12 cellular contexts compared by ENCODE assay signal in genomic region chr19:37903096-37903495, GRCh38. TPM values are rescaled to one million over a fixed set of nuclear protein-coding genes. Genes with fewer than 3 reads are reported as not detected.
"Had no signal": no experiment of that assay in that cellular context is flagged by ENCODE, and none has a peak within 500 bp of the region (broad histone marks: within the 10 kb centered on the region; RNA-seq: fewer than 3 reads in every experiment).

No MANE protein-coding gene starts in this region.

- H3K27me3 ChIP-seq: thyroid gland, uterus had no signal

- H3K4me3 Mint-ChIP-seq: activated CD4-positive, alpha-beta memory T cell treated with anti-CD3 and anti-CD28 coated beads for 36 hours; activated naive CD8-positive, alpha-beta T cell treated with anti-CD3 and anti-CD28 coated beads for 36 hours; activated T-cell treated with anti-CD3 and anti-CD28 coated beads, Interleukin-2, amount 50 U/mL, for 4 hours had no signal

- H3K9ac ChIP-seq: parathyroid adenoma had no signal

- H3K27ac Mint-ChIP-seq: activated CD4-positive, alpha-beta memory T cell treated with anti-CD3 and anti-CD28 coated beads for 36 hours; activated naive CD8-positive, alpha-beta T cell treated with anti-CD3 and anti-CD28 coated beads for 36 hours had no signal

- H3K4me1 ChIP-seq: uterus had no signal

- H3K9me3 ChIP-seq: thyroid gland, uterus had no signal

- H3K36me3 ChIP-seq: thyroid gland, uterus had no signal

- H3K27me3 Mint-ChIP-seq: activated CD4-positive, alpha-beta memory T cell treated with anti-CD3 and anti-CD28 coated beads for 36 hours; activated naive CD8-positive, alpha-beta T cell treated with anti-CD3 and anti-CD28 coated beads for 36 hours had no signal

- H3K27ac ChIP-seq: parathyroid adenoma, thyroid gland, uterus had no signal

- H3K4me3 ChIP-seq: lung, thyroid gland, uterus had no signal

- H3K36me3 Mint-ChIP-seq: activated CD4-positive, alpha-beta memory T cell treated with anti-CD3 and anti-CD28 coated beads for 36 hours; activated naive CD8-positive, alpha-beta T cell treated with anti-CD3 and anti-CD28 coated beads for 36 hours had no signal

- H2AFZ ChIP-seq: parathyroid adenoma had no signal

- H3K9me3 Mint-ChIP-seq: activated CD4-positive, alpha-beta memory T cell treated with anti-CD3 and anti-CD28 coated beads for 36 hours; activated naive CD8-positive, alpha-beta T cell treated with anti-CD3 and anti-CD28 coated beads for 36 hours; activated T-cell treated with anti-CD3 and anti-CD28 coated beads, Interleukin-2, amount 50 U/mL, for 4 hours had no signal

RNA-seq across cellular contexts. Expression of gene WDR87, which starts 3.3 kb away (rescaled TPM):
- total RNA-seq: activated CD4-positive, alpha-beta memory T cell treated with anti-CD3 and anti-CD28 coated beads for 36 hours; activated naive CD8-positive, alpha-beta T cell treated with anti-CD3 and anti-CD28 coated beads for 36 hours; activated T-cell treated with anti-CD3 and anti-CD28 coated beads, Interleukin-2, amount 50 U/mL, for 4 hours; cerebellum; dermis microvascular lymphatic vessel endothelial cell; lung; mucosa of gallbladder; skeletal muscle tissue; uterus had no signal
- polyA plus RNA-seq: esophagus, lung had no signal
